Comparison of ENCODE assay signal across 12 cellular contexts in genomic region chr5:124754206-124754927, GRCh38. TPM values are rescaled to one million over a fixed set of nuclear protein-coding genes. Genes with fewer than 3 reads are reported as not detected.
A peak's percentile ranks its signal among the peaks of the same experiment; 100 is the strongest.
DNase-seq lines count a peak whose midpoint lies in the region; ATAC-seq and TF ChIP-seq lines count a peak whose summit lies in the region.
"Had no signal": no experiment of that assay in that cellular context is flagged by ENCODE, and none has a peak within 500 bp of the region (broad histone marks: within the 10 kb centered on the region; RNA-seq: fewer than 3 reads in every experiment).

No MANE protein-coding gene starts in this region.

- peak overlapping the region; percentile 48 for H3K9ac ChIP-seq in SU-DHL-6 (ENCODE audit: low read length)

- H3K4me3 ChIP-seq in SU-DHL-6 (ENCODE audit: insufficient read depth, low read length, poor library complexity, severe bottlenecking) (peak overlapping the region; percentile 41), lower leg skin (ENCODE audit: low read depth, poor library complexity, severe bottlenecking) (no peak overlapping the region)

- peaks cover 5% of the 10 kb centered on the region for H3K36me3 Mint-ChIP-seq in nephron progenitor cell (ENCODE audit: low read depth)
- H3K36me3 Mint-ChIP-seq in stimulated activated naive B cell treated with anti-CD40 and anti-IgM and Interleukin-4, amounts not matched to agents 10 μg/mL and 1 μg/mL and 100 μg/mL, for 72 hours, result no peaks in the 10 kb centered on the region
- H3K36me3 Mint-ChIP-seq: CD8-positive, alpha-beta memory T cell had no signal

- ATAC-seq in stimulated activated naive B cell treated with anti-CD40 and anti-IgM and Interleukin-4, amounts not matched to agents 10 μg/mL and 1 μg/mL and 100 μg/mL, for 72 hours (replicated peaks), result no peak
- ATAC-seq: activated naive CD8-positive, alpha-beta T cell treated with anti-CD3 and anti-CD28 coated beads, Interleukin-2, amount 50 U/mL, for 24 hours had no signal

- no peaks in the 10 kb centered on the region for H3K9me2 ChIP-seq in SU-DHL-6 (replicated peaks; ENCODE audit: insufficient read depth, low read length)

- peak overlapping the region; percentile 67 for H2AFZ ChIP-seq in SU-DHL-6 (ENCODE audit: low read depth, low read length, severe bottlenecking)

- H3K9me3 ChIP-seq in SU-DHL-6 (ENCODE audit: insufficient read depth, low read length), result no peaks in the 10 kb centered on the region

- no peaks in the 10 kb centered on the region for H3K36me3 ChIP-seq in SU-DHL-6 (ENCODE audit: low read length)

- H3K4me3 Mint-ChIP-seq in nephron progenitor cell, result no peak overlapping the region
- H3K4me3 Mint-ChIP-seq in stimulated activated naive B cell treated with anti-CD40 and anti-IgM and Interleukin-4, amounts not matched to agents 10 μg/mL and 1 μg/mL and 100 μg/mL, for 72 hours, result no peak overlapping the region
- H3K4me3 Mint-ChIP-seq: activated naive CD8-positive, alpha-beta T cell treated with anti-CD3 and anti-CD28 coated beads, Interleukin-2, amount 50 U/mL, for 24 hours; CD8-positive, alpha-beta memory T cell had no signal

- peaks cover 54% of the 10 kb centered on the region for H3K4me1 Mint-ChIP-seq in nephron progenitor cell
- peaks cover 2 to 5% of the 10 kb centered on the region in 2 donors for H3K4me1 Mint-ChIP-seq in stimulated activated naive B cell treated with anti-CD40 and anti-IgM and Interleukin-4, amounts not matched to agents 10 μg/mL and 1 μg/mL and 100 μg/mL, for 72 hours
- H3K4me1 Mint-ChIP-seq: activated naive CD8-positive, alpha-beta T cell treated with anti-CD3 and anti-CD28 coated beads, Interleukin-2, amount 50 U/mL, for 24 hours; CD8-positive, alpha-beta memory T cell had no signal

- peak overlapping the region; percentile 58 for H3K27ac ChIP-seq in SU-DHL-6 (ENCODE audit: low read depth, low read length)

- intact Hi-C loops in lower leg skin (cut with DNase I; ENCODE audit: low total_unique reads), result no loop called here

- DNase-seq in G401 (ENCODE audit: low spot score), result peak; percentile 27
- DNase-seq in NCI-H1436 treated with DMSO at 0.1 percent for 48 hours (lab: John Stamatoyannopoulos, UW), result peak; percentile 65
- no peak for DNase-seq in nephron progenitor cell
- no peak for DNase-seq in stimulated activated naive B cell treated with anti-CD40 and anti-IgM and Interleukin-4, amounts not matched to agents 10 μg/mL and 1 μg/mL and 100 μg/mL, for 72 hours
- no peak for DNase-seq in GM13977 (ENCODE audit: low spot score)
- DNase-seq in stimulated activated naive CD4-positive, alpha-beta T cell treated with Interleukin-2 at 50 U/mL for 16 hours (lab: John Stamatoyannopoulos, UW), result no peak
- DNase-seq in lower leg skin (ENCODE audit: low spot score in 2 of 2), result no peak
- DNase-seq: activated CD8-positive, alpha-beta memory T cell treated with anti-CD3 and anti-CD28 coated beads for 24 hours; activated naive CD8-positive, alpha-beta T cell treated with anti-CD3 and anti-CD28 coated beads, Interleukin-2, amount 50 U/mL, for 24 hours; CD8-positive, alpha-beta memory T cell; posterior cingulate gyrus had no signal

- no peaks in the 10 kb centered on the region for H3K27me3 ChIP-seq in SU-DHL-6 (ENCODE audit: low read length)

- no peaks in the 10 kb centered on the region for H3K79me2 ChIP-seq in SU-DHL-6 (ENCODE audit: insufficient read depth, low read length)

- TF ChIP-seq CTCF in SU-DHL-6 (IDR thresholded peaks at IDR 0.05; ENCODE audit: insufficient read depth, low read length, poor library complexity, severe bottlenecking) (no peak), nephron progenitor cell (IDR thresholded peaks at IDR 0.05) (no peak), GM13977 (IDR thresholded peaks at IDR 0.05; ENCODE audit: extremely low read depth, insufficient read depth, missing control alignments) (no peak), lower leg skin (IDR thresholded peaks at IDR 0.05) (no peak)

- in situ Hi-C loops in G401 (cut with HindIII; ENCODE audit: low sequenced_read_pairs), result no loop called here
- in situ Hi-C loops in GM13977 (cut with MboI; ENCODE audit: low pct_unique_long_range_greater_than_20kb, low sequenced_read_pairs, unreplicated experiment), result no loop called here

- H4K20me1 ChIP-seq in SU-DHL-6 (ENCODE audit: low read depth, low read length), result no peaks in the 10 kb centered on the region

- H3K4me2 ChIP-seq in SU-DHL-6 (ENCODE audit: low read depth, low read length, poor library complexity, severe bottlenecking), result peak overlapping the region; percentile 78

- H3K27ac Mint-ChIP-seq in nephron progenitor cell, result peak overlapping the region; percentile 34
- no peak overlapping the region for H3K27ac Mint-ChIP-seq in stimulated activated naive B cell treated with anti-CD40 and anti-IgM and Interleukin-4, amounts not matched to agents 10 μg/mL and 1 μg/mL and 100 μg/mL, for 72 hours
- H3K27ac Mint-ChIP-seq: activated naive CD8-positive, alpha-beta T cell treated with anti-CD3 and anti-CD28 coated beads, Interleukin-2, amount 50 U/mL, for 24 hours; CD8-positive, alpha-beta memory T cell had no signal

- peaks cover 9% of the 10 kb centered on the region for H3F3A ChIP-seq in SU-DHL-6 (ENCODE audit: insufficient read depth)

- WGBS in lower leg skin, 2 donors, result 52 to 58% methylated on average over 7 of the region's 7 CpGs

- no peaks in the 10 kb centered on the region for H3K27me3 Mint-ChIP-seq in nephron progenitor cell (ENCODE audit: low read depth, poor library complexity)
- H3K27me3 Mint-ChIP-seq in stimulated activated naive B cell treated with anti-CD40 and anti-IgM and Interleukin-4, amounts not matched to agents 10 μg/mL and 1 μg/mL and 100 μg/mL, for 72 hours, result no peaks in the 10 kb centered on the region

- no peaks in the 10 kb centered on the region for H3K9me3 Mint-ChIP-seq in nephron progenitor cell
- H3K9me3 Mint-ChIP-seq in stimulated activated naive B cell treated with anti-CD40 and anti-IgM and Interleukin-4, amounts not matched to agents 10 μg/mL and 1 μg/mL and 100 μg/mL, for 72 hours, result peaks cover 0 to 2% of the 10 kb centered on the region in 2 donors

- TF ChIP-seq POLR2A in lower leg skin (IDR thresholded peaks at IDR 0.05), result no peak

RNA-seq across cellular contexts. Expression of gene ZNF608, which starts 7.9 kb away (rescaled TPM):
- 25.7 and 34.8 TPM in 2 replicates for total RNA-seq in G401 (2014; rRNA removed; shearing (Covaris generic))
- 10 to 100 TPM in 1 of 4 donors, 1 to 10 TPM in 3; 3.8 to 11.6 (median 6.7) TPM for total RNA-seq in lower leg skin
- total RNA-seq: CD8-positive, alpha-beta memory T cell had no signal

Comparison
In these comparisons a context has a peak if more than half of its experiments do, and no peak if none do; other contexts are left out.
1. DNase-seq: peak in G401 (single experiment) and NCI-H1436 treated with DMSO at 0.1 percent for 48 hours (single experiment); none in nephron progenitor cell (single experiment), stimulated activated naive B cell treated with anti-CD40 and anti-IgM and Interleukin-4, amounts not matched to agents 10 μg/mL and 1 μg/mL and 100 μg/mL, for 72 hours (single experiment), GM13977 (single experiment), stimulated activated naive CD4-positive, alpha-beta T cell treated with Interleukin-2 at 50 U/mL for 16 hours (single experiment) and lower leg skin (0 of 2).